ENCODE assay signal across 14 cellular contexts in genomic region chr2:50402654-50402960, GRCh38.
DNase-seq lines count a peak whose midpoint lies in the region; ATAC-seq and TF ChIP-seq lines count a peak whose summit lies in the region.
"Had no signal": no experiment of that assay in that cellular context is flagged by ENCODE, and none has a peak within 500 bp of the region (broad histone marks: within the 10 kb centered on the region; RNA-seq: fewer than 3 reads in every experiment).

No MANE protein-coding gene starts in this region.

- WGBS in esophagus squamous epithelium, 2 donors, result 44 to 46% methylated on average over 4 of the region's 4 CpGs

- TF ChIP-seq CTCF in nephron progenitor cell (IDR thresholded peaks at IDR 0.05), result peak; percentile 6
- no peak for TF ChIP-seq CTCF in esophagus squamous epithelium (IDR thresholded peaks at IDR 0.05)

- H3K9me3 ChIP-seq in esophagus squamous epithelium, result no peaks in the 10 kb centered on the region
- H3K9me3 ChIP-seq: mucosa of descending colon had no signal

- DNase-seq in nephron progenitor cell (no peak), esophagus squamous epithelium (lab: John Stamatoyannopoulos, UW) (no peak), dermis blood vessel endothelial cell (no peak), H7 (no peak), MV-4-11 (lab: John Stamatoyannopoulos, UW) (no peak)
- DNase-seq: stimulated activated naive CD4-positive, alpha-beta T cell treated with Interleukin-2 at 50 U/mL for 16 hours had no signal

- no peak for TF ChIP-seq POLR2A in esophagus squamous epithelium (IDR thresholded peaks at IDR 0.05)

- H3K4me3 ChIP-seq in esophagus squamous epithelium, result no peak overlapping the region
- H3K4me3 ChIP-seq in H7 (ENCODE audit: insufficient read depth, low read depth, low read length), result no peak overlapping the region
- H3K4me3 ChIP-seq: GM23338, hepatocyte, mucosa of descending colon had no signal

- H3K4me3 Mint-ChIP-seq in nephron progenitor cell, result no peak overlapping the region
- H3K4me3 Mint-ChIP-seq: dendritic cell treated with granulocyte-macrophage colony-stimulating factor and Interleukin-4, amounts not matched to agents 40 ng/mL and 50 ng/mL, for 4 days; GM23338 had no signal

- H3K36me3 ChIP-seq in esophagus squamous epithelium (no peaks in the 10 kb centered on the region), H7 (replicated peaks; ENCODE audit: control insufficient read depth, insufficient read depth, low read length) (no peaks in the 10 kb centered on the region)

- no peak overlapping the region for H3K27ac Mint-ChIP-seq in nephron progenitor cell
- H3K27ac Mint-ChIP-seq: dendritic cell treated with granulocyte-macrophage colony-stimulating factor and Interleukin-4, amounts not matched to agents 40 ng/mL and 50 ng/mL, for 4 days; GM23338 had no signal

- H3K4me1 ChIP-seq in esophagus squamous epithelium, result peaks cover 0 to 2% (median 0%) of the 10 kb centered on the region in 3 donors
- H3K4me1 ChIP-seq: parathyroid adenoma had no signal

- intact Hi-C loops in esophagus squamous epithelium (cut with DNase I), result no loop called here

- H3K9me3 Mint-ChIP-seq in nephron progenitor cell, result no peaks in the 10 kb centered on the region
- H3K9me3 Mint-ChIP-seq: dendritic cell treated with granulocyte-macrophage colony-stimulating factor and Interleukin-4, amounts not matched to agents 40 ng/mL and 50 ng/mL, for 4 days; GM23338 had no signal

- no peaks in the 10 kb centered on the region for H3K36me3 Mint-ChIP-seq in nephron progenitor cell (ENCODE audit: low read depth)

- peak; percentile 13 for ATAC-seq in GM18858 (IDR thresholded peaks at IDR 0.05; ENCODE audit: unreplicated experiment)
- peak; percentile 29 for ATAC-seq in GM21528 (IDR thresholded peaks at IDR 0.05; ENCODE audit: low FRiP score, unreplicated experiment)
- peak; percentile 18 for ATAC-seq in HG03175 (IDR thresholded peaks at IDR 0.05; ENCODE audit: unreplicated experiment)
- ATAC-seq: mucosa of descending colon had no signal

- no peak overlapping the region for H3K27ac ChIP-seq in esophagus squamous epithelium
- H3K27ac ChIP-seq: hepatocyte, parathyroid adenoma had no signal

- H3K4me1 Mint-ChIP-seq in nephron progenitor cell, result peaks cover 14% of the 10 kb centered on the region

- H3K27me3 ChIP-seq in esophagus squamous epithelium (no peaks in the 10 kb centered on the region), H7 (ENCODE audit: control insufficient read depth, insufficient read depth, low read length) (no peaks in the 10 kb centered on the region)
- H3K27me3 ChIP-seq: hepatocyte had no signal

- H3K27me3 Mint-ChIP-seq in nephron progenitor cell (ENCODE audit: low read depth, poor library complexity), result peaks cover 6% of the 10 kb centered on the region
- H3K27me3 Mint-ChIP-seq: dendritic cell treated with granulocyte-macrophage colony-stimulating factor and Interleukin-4, amounts not matched to agents 40 ng/mL and 50 ng/mL, for 4 days had no signal
